ENCODE assay signal across 11 cellular contexts in the genomic region with DNA sequence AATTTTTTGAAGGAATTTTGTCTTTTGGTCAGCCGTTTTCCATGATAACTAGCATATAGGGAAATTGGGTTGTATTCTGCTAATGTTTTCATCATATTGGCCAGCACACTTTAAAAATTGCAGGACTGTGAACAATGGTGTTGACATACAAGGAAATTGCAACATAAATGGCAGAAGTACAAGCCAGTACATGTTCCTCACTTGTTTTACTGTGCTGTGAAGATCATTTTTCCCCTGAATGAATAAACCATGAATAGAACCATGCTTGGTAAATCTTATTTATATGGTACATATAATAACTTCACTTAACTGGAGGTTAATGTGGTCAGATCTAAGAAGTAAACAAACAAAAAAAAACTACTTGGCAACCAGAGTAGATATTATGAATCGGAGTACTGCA. TPM values are rescaled to one million over a fixed set of nuclear protein-coding genes. Genes with fewer than 3 reads are reported as not detected.
DNase-seq lines count a peak whose midpoint lies in the region; TF ChIP-seq lines count a peak whose summit lies in the region.
"Had no signal": no experiment of that assay in that cellular context is flagged by ENCODE, and none has a peak within 500 bp of the region (broad histone marks: within the 10 kb centered on the region; RNA-seq: fewer than 3 reads in every experiment).

No MANE protein-coding gene starts in this region.

- no peak overlapping the region for H3K4me3 Mint-ChIP-seq in endothelial cell (ENCODE audit: unreplicated experiment)
- H3K4me3 Mint-ChIP-seq: memory B cell had no signal

- no peaks in the 10 kb centered on the region for H3K9me3 ChIP-seq in osteoblast (ENCODE audit: low read depth, low read length)
- H3K9me3 ChIP-seq: Peyer's patch had no signal

- H3K27ac ChIP-seq in osteoblast (ENCODE audit: low read depth, low read length) = peak overlapping the region; percentile 10
- H3K27ac ChIP-seq: Peyer's patch had no signal

- peaks cover 12% of the 10 kb centered on the region for H3K4me1 Mint-ChIP-seq in endothelial cell (ENCODE audit: unreplicated experiment)
- H3K4me1 Mint-ChIP-seq: memory B cell had no signal

- intact Hi-C loops in posterior cingulate gyrus (cut with DNase I) = no loop called here

- H3K4me1 ChIP-seq in osteoblast (ENCODE audit: insufficient read depth, low read length) = peaks cover 25% of the 10 kb centered on the region
- H3K4me1 ChIP-seq: Peyer's patch had no signal

- H3K27ac Mint-ChIP-seq in endothelial cell (ENCODE audit: unreplicated experiment) = peak overlapping the region; percentile 54
- H3K27ac Mint-ChIP-seq: memory B cell had no signal

- peaks cover 10% of the 10 kb centered on the region for H3K36me3 ChIP-seq in osteoblast (ENCODE audit: insufficient read depth, low read length)

- no peak overlapping the region for H2AFZ ChIP-seq in osteoblast (ENCODE audit: low read length)

- H3K36me3 Mint-ChIP-seq in endothelial cell (ENCODE audit: low read depth, unreplicated experiment) = peaks cover 13% of the 10 kb centered on the region

- no peaks in the 10 kb centered on the region for H3K9me3 Mint-ChIP-seq in endothelial cell (ENCODE audit: unreplicated experiment)
- H3K9me3 Mint-ChIP-seq: memory B cell had no signal

- H3K4me3 ChIP-seq in osteoblast (ENCODE audit: insufficient read depth, low read length) = no peak overlapping the region
- H3K4me3 ChIP-seq: coronary artery, Peyer's patch had no signal

- no peaks in the 10 kb centered on the region for H4K20me1 ChIP-seq in osteoblast (ENCODE audit: insufficient read depth, low read length)

- H3K79me2 ChIP-seq in osteoblast (ENCODE audit: insufficient read depth, low read length) = peaks cover 4% of the 10 kb centered on the region

- TF ChIP-seq CTCF in endothelial cell (IDR thresholded peaks at IDR 0.05; ENCODE audit: unreplicated experiment) = no peak
- TF ChIP-seq CTCF in osteoblast (IDR thresholded peaks at IDR 0.05; ENCODE audit: extremely low read depth, low read depth, low read length) = no peak

- H3K27me3 Mint-ChIP-seq in endothelial cell (ENCODE audit: unreplicated experiment) = no peaks in the 10 kb centered on the region
- H3K27me3 Mint-ChIP-seq: memory B cell had no signal

- no peak overlapping the region for H3K4me2 ChIP-seq in osteoblast (ENCODE audit: insufficient read depth, low read length)

- DNase-seq in ELR (ENCODE audit: low read depth) (peak; percentile 1), NCI-H2081 treated with DMSO at 0.1 percent for 48 hours (lab: John Stamatoyannopoulos, UW) (peak; percentile 3), endothelial cell (ENCODE audit: low spot score) (no peak), osteoblast (ENCODE audit: insufficient read length, low spot score, missing footprints) (peak; percentile 64), posterior cingulate gyrus (no peak), middle frontal gyrus (ENCODE audit: extremely low spot score, low spot score) (no peak), amniotic stem cell (lab: John Stamatoyannopoulos, UW) (no peak), SHP77 treated with DMSO at 0.1 percent for 48 hours (lab: John Stamatoyannopoulos, UW) (no peak)
- DNase-seq: Peyer's patch had no signal

- no peaks in the 10 kb centered on the region for H3K27me3 ChIP-seq in osteoblast (ENCODE audit: insufficient read depth, low read length)
- H3K27me3 ChIP-seq: Peyer's patch had no signal

RNA-seq across cellular contexts. Expression of a gene that starts 22.8 kb away (rescaled TPM):
- total RNA-seq in endothelial cell (ENCODE audit: unreplicated experiment) = not detected
- 0.72 and 0.88 TPM in 2 replicates for total RNA-seq in osteoblast
- total RNA-seq: Peyer's patch had no signal

RNA-seq across cellular contexts. Expression of a gene that starts 39.6 kb away (rescaled TPM):
- total RNA-seq in endothelial cell (ENCODE audit: unreplicated experiment) (not detected), osteoblast (4.0 and 6.2 TPM in 2 replicates)

RNA-seq across cellular contexts. Expression of a gene that starts 47.2 kb away (rescaled TPM):
- total RNA-seq in endothelial cell (ENCODE audit: unreplicated experiment) = not detected
- 191 and 244 TPM in 2 replicates for total RNA-seq in osteoblast

Comparison
In these comparisons a context has a peak if more than half of its experiments do, and no peak if none do; other contexts are left out.
1. DNase-seq: peak in ELR (single experiment), NCI-H2081 treated with DMSO at 0.1 percent for 48 hours (single experiment) and osteoblast (single experiment); none in endothelial cell (single experiment), posterior cingulate gyrus (0 of 10), middle frontal gyrus (single experiment), amniotic stem cell (single experiment) and SHP77 treated with DMSO at 0.1 percent for 48 hours (single experiment).
2. RNA of a gene that starts 47.2 kb away (total RNA-seq): 191 to 244 TPM in osteoblast; not detected in endothelial cell (single experiment); every median in the first group is over 100 times any median in the second.